ENCODE assay signal across 9 cellular contexts in the genomic region with DNA sequence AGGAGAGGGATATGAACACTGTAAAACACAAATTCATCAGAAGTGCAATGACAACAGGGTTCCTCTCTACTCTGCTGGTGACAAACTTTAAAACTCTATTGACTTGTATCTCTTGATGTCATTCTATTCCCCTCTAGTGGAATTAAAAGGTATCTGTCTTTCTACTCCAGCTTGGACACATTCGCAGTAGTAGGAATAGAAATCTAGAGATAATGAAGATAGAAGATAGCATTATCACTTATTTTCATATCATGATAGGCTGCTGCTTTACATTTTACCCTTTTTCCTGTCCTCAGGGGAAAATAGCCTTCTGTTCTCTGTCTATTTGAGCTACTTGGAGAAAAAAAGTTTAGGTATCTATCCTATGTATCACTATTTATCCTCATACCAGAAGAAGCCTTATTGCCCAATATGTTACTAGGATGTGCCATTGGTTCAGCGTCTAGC.
DNase-seq lines count a peak whose midpoint lies in the region; ATAC-seq and TF ChIP-seq lines count a peak whose summit lies in the region.
"Had no signal": no experiment of that assay in that cellular context is flagged by ENCODE, and none has a peak within 500 bp of the region (broad histone marks: within the 10 kb centered on the region; RNA-seq: fewer than 3 reads in every experiment).

No MANE protein-coding gene starts in this region.

- no peak overlapping the region for H4K8ac ChIP-seq in mesendoderm (ENCODE audit: low read depth, low read length)

- WGBS in mesendoderm (ENCODE audit: extremely low coverage, insufficient coverage, low lambda C conversion rate) = no CpG with 5 or more reads among the region's 2 CpGs

- no peak overlapping the region for H3K4me2 ChIP-seq in mesendoderm (ENCODE audit: low read length)

- no peaks in the 10 kb centered on the region for H3K27me3 ChIP-seq in breast epithelium
- no peaks in the 10 kb centered on the region for H3K27me3 ChIP-seq in mesendoderm (ENCODE audit: insufficient read depth, low read length, poor library complexity)
- H3K27me3 ChIP-seq in CD8-positive, alpha-beta T cell (ENCODE audit: insufficient read depth, low read length) = no peaks in the 10 kb centered on the region
- H3K27me3 ChIP-seq: BLaER1 treated with 17β-estradiol and CSF1 and Interleukin-3, amounts not matched to agents 10 nM and 100 nM had no signal

- no peaks in the 10 kb centered on the region for H3K4me1 ChIP-seq in breast epithelium
- no peaks in the 10 kb centered on the region for H3K4me1 ChIP-seq in mesendoderm (ENCODE audit: control insufficient read depth, low read depth, low read length)
- H3K4me1 ChIP-seq in CD8-positive, alpha-beta T cell (ENCODE audit: insufficient read depth, low read length) = no peaks in the 10 kb centered on the region

- peak in 2 of 3 donors; percentile 26 to 44 for TF ChIP-seq CTCF in breast epithelium (IDR thresholded peaks at IDR 0.05)
- TF ChIP-seq CTCF in CD8-positive, alpha-beta T cell (IDR thresholded peaks at IDR 0.05) = no peak

- no peak overlapping the region for H4K5ac ChIP-seq in mesendoderm (ENCODE audit: low read length)

- ATAC-seq in HG03039 (IDR thresholded peaks at IDR 0.05; ENCODE audit: unreplicated experiment) = no peak
- no peak for ATAC-seq in CD8-positive, alpha-beta T cell

- peaks cover 23% of the 10 kb centered on the region for H3K4me1 Mint-ChIP-seq in CD8-positive, alpha-beta T cell (ENCODE audit: low read depth)

- H3K79me2 ChIP-seq in mesendoderm (ENCODE audit: control insufficient read depth, insufficient read depth, low read length) = no peaks in the 10 kb centered on the region

- H3K9ac ChIP-seq in mesendoderm (ENCODE audit: low read length) = no peak overlapping the region
- H3K9ac ChIP-seq: BLaER1 treated with 17β-estradiol and CSF1 and Interleukin-3, amounts not matched to agents 10 nM and 100 nM had no signal

- no peak overlapping the region for H3K4ac ChIP-seq in mesendoderm (ENCODE audit: low read depth, low read length)

- no peaks in the 10 kb centered on the region for H3K36me3 ChIP-seq in breast epithelium
- no peaks in the 10 kb centered on the region for H3K36me3 ChIP-seq in mesendoderm (ENCODE audit: control insufficient read depth, insufficient read depth, low read length)
- no peaks in the 10 kb centered on the region for H3K36me3 ChIP-seq in CD8-positive, alpha-beta T cell (ENCODE audit: insufficient read depth, low read length)

- TF ChIP-seq POLR2A in breast epithelium (IDR thresholded peaks at IDR 0.05) = no peak

- no peak overlapping the region for H3K4me3 Mint-ChIP-seq in CD8-positive, alpha-beta T cell

- H2BK5ac ChIP-seq in mesendoderm (ENCODE audit: low read length) = no peak overlapping the region

- intact Hi-C loops in breast epithelium (cut with DNase I; ENCODE audit: low total_unique reads) = no loop called here
- intact Hi-C loops in CD8-positive, alpha-beta T cell (cut with DNase I, micrococcal nuclease) = loop anchor here in 1 of 2 experiments (2.0 kb wide), 1 partner anchor 371 kb away; no protein-coding TSS in a partner anchor

- no peak overlapping the region for H3K23ac ChIP-seq in mesendoderm (ENCODE audit: low read length)

- H3K27ac ChIP-seq in breast epithelium (no peak overlapping the region), mesendoderm (ENCODE audit: low read depth, low read length) (no peak overlapping the region)
- no peak overlapping the region for H3K27ac ChIP-seq in CD8-positive, alpha-beta T cell (ENCODE audit: low read depth, low read length)
- H3K27ac ChIP-seq: BLaER1 treated with 17β-estradiol and CSF1 and Interleukin-3, amounts not matched to agents 10 nM and 100 nM had no signal

- H3K4me3 ChIP-seq in breast epithelium (no peak overlapping the region), mesendoderm (ENCODE audit: low read length) (no peak overlapping the region)
- no peak overlapping the region for H3K4me3 ChIP-seq in CD8-positive, alpha-beta T cell (ENCODE audit: low read depth, low read length)
- H3K4me3 ChIP-seq: BLaER1 treated with 17β-estradiol and CSF1 and Interleukin-3, amounts not matched to agents 10 nM and 100 nM had no signal

- CTCF ChIA-PET in CD8-positive, alpha-beta T cell (lab: Charles Lee) = no interaction called here

- no peaks in the 10 kb centered on the region for H3K36me3 Mint-ChIP-seq in CD8-positive, alpha-beta T cell

- H3K56ac ChIP-seq in mesendoderm (ENCODE audit: low read length) = no peak overlapping the region

- no peak overlapping the region for H3K18ac ChIP-seq in mesendoderm (ENCODE audit: low read length)

- H2AK5ac ChIP-seq in mesendoderm (ENCODE audit: low read length) = no peak overlapping the region

- H3K79me1 ChIP-seq in mesendoderm (ENCODE audit: low read length) = no peaks in the 10 kb centered on the region

- POLR2A ChIA-PET in CD8-positive, alpha-beta T cell (lab: Charles Lee) = no interaction called here

- no peak overlapping the region for H2BK15ac ChIP-seq in mesendoderm (replicated peaks; ENCODE audit: low read depth)

- no peak overlapping the region for H2BK120ac ChIP-seq in mesendoderm (ENCODE audit: low read depth, low read length)

- H3K27me3 Mint-ChIP-seq in CD8-positive, alpha-beta T cell (ENCODE audit: low read depth) = no peaks in the 10 kb centered on the region

- H3K27ac Mint-ChIP-seq in CD8-positive, alpha-beta T cell = no peak overlapping the region

- DNase-seq in NCI-H2107 treated with DMSO at 0.1 percent for 48 hours (lab: John Stamatoyannopoulos, UW; ENCODE audit: unreplicated experiment) = peak; percentile 77
- DNase-seq in NCI-H2107 (lab: John Stamatoyannopoulos, UW) = no peak
- DNase-seq in NCI-H2029 treated with DMSO at 0.1 percent for 48 hours (lab: John Stamatoyannopoulos, UW) = peak; percentile 8
- no peak for DNase-seq in breast epithelium (ENCODE audit: low spot score in 2 of 2)
- peak; percentile 45 for DNase-seq in mesendoderm
- DNase-seq in occipital lobe (lab: John Stamatoyannopoulos, UW) = no peak
- DNase-seq in CD8-positive, alpha-beta T cell = no peak

- H3K9me3 ChIP-seq in breast epithelium = no peaks in the 10 kb centered on the region
- no peaks in the 10 kb centered on the region for H3K9me3 ChIP-seq in CD8-positive, alpha-beta T cell (ENCODE audit: low read length)

- no peaks in the 10 kb centered on the region for H3K9me3 Mint-ChIP-seq in CD8-positive, alpha-beta T cell

Comparison
In these comparisons a context has a peak if more than half of its experiments do, and no peak if none do; other contexts are left out.
1. DNase-seq: peak in NCI-H2107 treated with DMSO at 0.1 percent for 48 hours (single experiment), NCI-H2029 treated with DMSO at 0.1 percent for 48 hours (single experiment) and mesendoderm (single experiment); none in NCI-H2107 (single experiment), breast epithelium (0 of 2), occipital lobe (single experiment) and CD8-positive, alpha-beta T cell (0 of 7).